9 cellular contexts compared by ENCODE assay signal in genomic region chr6:118317581-118318563, GRCh38.
DNase-seq lines count a peak whose midpoint lies in the region; TF ChIP-seq lines count a peak whose summit lies in the region.
"Had no signal": no experiment of that assay in that cellular context is flagged by ENCODE, and none has a peak within 500 bp of the region (broad histone marks: within the 10 kb centered on the region; RNA-seq: fewer than 3 reads in every experiment).

No MANE protein-coding gene starts in this region.

- H3K4me1 Mint-ChIP-seq in nephron, result peaks cover 19% of the 10 kb centered on the region

- DNase-seq in HEK293T (ENCODE audit: extremely low spot score), result no peak
- DNase-seq in fibroblast of lung (ENCODE audit: low read depth in 2 of 2), result peak; percentile 19 to 74
- no peak for DNase-seq in vagina (ENCODE audit: extremely low spot score in 2 of 2)
- no peak for DNase-seq in kidney glomerular epithelial cell (lab: John Stamatoyannopoulos, UW)
- DNase-seq in medulla oblongata (ENCODE audit: extremely low spot score), result no peak
- no peak for DNase-seq in Kasumi-1 (lab: John Stamatoyannopoulos, UW)
- DNase-seq: activated CD4-positive, alpha-beta T cell treated with anti-CD3 and anti-CD28 coated beads, Interleukin-2, amount 50 U/mL, for 1 hour; colonic mucosa had no signal

- H3K4me3 ChIP-seq in fibroblast of lung (replicated peaks in 1 of 4; ENCODE audit: control extremely low read depth in 1 of 4, insufficient read depth in 1 of 4, low read depth in 3 of 4, low read length in 4 of 4), result no peak overlapping the region
- no peak overlapping the region for H3K4me3 ChIP-seq in vagina
- H3K4me3 ChIP-seq: colonic mucosa had no signal

- H3K4me3 Mint-ChIP-seq in nephron, result no peak overlapping the region

- H2AFZ ChIP-seq in fibroblast of lung (ENCODE audit: low read length), result no peak overlapping the region

- H3K4me1 ChIP-seq in fibroblast of lung (ENCODE audit: control insufficient read depth, extremely low read depth, insufficient read depth, low read length), result peaks cover 14% of the 10 kb centered on the region
- H3K4me1 ChIP-seq in vagina, result peaks cover 7% of the 10 kb centered on the region
- H3K4me1 ChIP-seq: colonic mucosa had no signal

- no peaks in the 10 kb centered on the region for H3K27me3 Mint-ChIP-seq in nephron (ENCODE audit: low read depth)

- no peak for TF ChIP-seq POLR2A in vagina (IDR thresholded peaks at IDR 0.05)

- H3K4me2 ChIP-seq in fibroblast of lung (ENCODE audit: extremely low read depth, insufficient read depth, low read length), result peak overlapping the region; percentile 36

- no peak overlapping the region for H3K9ac ChIP-seq in fibroblast of lung (ENCODE audit: insufficient read depth, low read length)

- H3K9me3 ChIP-seq in fibroblast of lung (ENCODE audit: control insufficient read depth, insufficient read depth, low read depth, low read length) (no peaks in the 10 kb centered on the region), vagina (no peaks in the 10 kb centered on the region)
- H3K9me3 ChIP-seq: colonic mucosa had no signal

- H3K27me3 ChIP-seq in fibroblast of lung (ENCODE audit: control insufficient read depth, insufficient read depth, low read length) (no peaks in the 10 kb centered on the region), vagina (no peaks in the 10 kb centered on the region)
- H3K27me3 ChIP-seq: colonic mucosa had no signal

- H3K36me3 Mint-ChIP-seq in nephron (ENCODE audit: low read depth), result no peaks in the 10 kb centered on the region

- H3K9me3 Mint-ChIP-seq in nephron, result no peaks in the 10 kb centered on the region

- TF ChIP-seq CTCF in fibroblast of lung (conservative IDR thresholded peaks at IDR 0.05 in 1 of 2, IDR thresholded peaks at IDR 0.05 in 1 of 2; ENCODE audit: low read depth in 1 of 2, low read length in 2 of 2) (no peak), nephron (IDR thresholded peaks at IDR 0.05; ENCODE audit: unreplicated experiment in 3 of 3) (no peak), vagina (IDR thresholded peaks at IDR 0.05) (no peak)

- no peaks in the 10 kb centered on the region for H3K79me2 ChIP-seq in fibroblast of lung (ENCODE audit: control insufficient read depth, insufficient read depth, low read length)

- peak overlapping the region in 2 of 3 experiments; percentile 61 to 66 for H3K27ac Mint-ChIP-seq in nephron

- POLR2A ChIA-PET in HEK293T (lab: Yijun Ruan, JAX), result no interaction called here

- H3K36me3 ChIP-seq in fibroblast of lung (ENCODE audit: control insufficient read depth, insufficient read depth, low read length) (no peaks in the 10 kb centered on the region), vagina (no peaks in the 10 kb centered on the region)
- H3K36me3 ChIP-seq: colonic mucosa had no signal

- CTCF ChIA-PET in HEK293T (lab: Yijun Ruan, JAX), result interaction anchor here (0.6 kb wide), 1 partner anchor 342 kb away, joined by 3 read pairs; no protein-coding TSS in a partner anchor

- peak overlapping the region; percentile 39 for H3K27ac ChIP-seq in fibroblast of lung (ENCODE audit: insufficient read depth, low read length)
- H3K27ac ChIP-seq in vagina, result peak overlapping the region; percentile 35
- H3K27ac ChIP-seq: colonic mucosa had no signal

- intact Hi-C loops in vagina (cut with DNase I), result no loop called here

- no peaks in the 10 kb centered on the region for H4K20me1 ChIP-seq in fibroblast of lung (ENCODE audit: control insufficient read depth, extremely low read depth, insufficient read depth, low read length)

TF ChIP-seq in HEK293T, 16 proteins besides CTCF, POLR2A, EP300 and RAD21:
- peak; percentile 60 for TF ChIP-seq PKNOX1 (IDR thresholded peaks at IDR 0.05)
- TF ChIP-seq ELF4 (IDR thresholded peaks at IDR 0.05), result no peak
- TF ChIP-seq SP1 (IDR thresholded peaks at IDR 0.05), result no peak
- no peak for TF ChIP-seq ARNT (IDR thresholded peaks at IDR 0.05)
- TF ChIP-seq LEF1 (IDR thresholded peaks at IDR 0.05; ENCODE audit: borderline replicate concordance), result no peak
- TF ChIP-seq FOXA1 (IDR thresholded peaks at IDR 0.05), result no peak

Comparison
In these comparisons a context has a peak if more than half of its experiments do, and no peak if none do; other contexts are left out.
1. DNase-seq: peak in fibroblast of lung (2 of 2); none in HEK293T (single experiment), vagina (0 of 2), kidney glomerular epithelial cell (single experiment), medulla oblongata (single experiment) and Kasumi-1 (0 of 2).